Comparison of ENCODE assay signal across 22 cellular contexts in the genomic region with DNA sequence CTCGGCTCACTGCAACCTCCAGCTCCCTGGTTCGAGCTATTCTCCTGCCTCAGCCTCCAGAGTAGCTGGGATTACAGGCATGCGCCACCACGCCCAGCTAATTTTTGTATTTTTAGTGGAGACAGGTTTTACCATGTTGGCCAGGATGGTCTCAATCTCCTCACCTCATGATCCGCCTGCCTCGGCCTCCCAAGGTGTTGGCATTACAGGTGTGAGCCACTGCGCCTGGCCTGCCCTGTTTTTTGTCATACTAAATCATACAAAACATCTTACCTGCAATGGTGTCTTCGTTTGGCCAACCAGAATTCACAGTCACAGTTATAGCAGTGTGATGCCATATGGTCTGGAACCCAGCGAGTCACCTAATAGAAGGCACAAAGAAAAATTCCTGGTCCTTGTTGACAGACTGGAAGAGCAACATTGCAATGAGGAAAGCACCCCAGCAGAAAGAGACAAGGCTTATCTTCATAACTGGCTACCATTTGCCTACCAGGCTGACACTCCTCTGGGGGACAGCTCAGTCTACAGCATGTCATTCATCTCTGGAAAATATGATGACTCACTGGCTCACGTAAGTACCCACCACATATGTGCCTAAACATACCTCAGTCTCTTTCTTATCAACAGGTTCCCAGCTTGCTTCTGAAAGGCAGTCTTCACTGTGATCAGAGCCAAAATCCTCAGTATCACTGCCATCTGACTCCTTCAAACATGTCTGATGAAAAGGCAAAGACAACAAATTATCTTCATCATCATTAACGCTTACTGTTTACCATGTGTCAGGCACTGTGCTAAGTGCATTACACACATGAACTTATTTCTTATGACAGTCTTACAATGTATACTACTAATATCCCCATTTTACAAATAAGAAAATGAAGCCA. TPM values are rescaled to one million over a fixed set of nuclear protein-coding genes. Genes with fewer than 3 reads are reported as not detected.
DNase-seq lines count a peak whose midpoint lies in the region; ATAC-seq, FAIRE-seq and TF ChIP-seq lines count a peak whose summit lies in the region.
"Had no signal": no experiment of that assay in that cellular context is flagged by ENCODE, and none has a peak within 500 bp of the region (broad histone marks: within the 10 kb centered on the region; RNA-seq: fewer than 3 reads in every experiment).

No MANE protein-coding gene starts in this region.

- peaks cover under 1% of the 10 kb centered on the region for H3K27me3 ChIP-seq in foreskin keratinocyte
- H3K27me3 ChIP-seq in suprapubic skin: no peaks in the 10 kb centered on the region
- no peaks in the 10 kb centered on the region for H3K27me3 ChIP-seq in right lobe of liver
- H3K27me3 ChIP-seq: BLaER1 treated with 17β-estradiol and CSF1 and Interleukin-3, amounts not matched to agents 10 nM and 100 nM; upper lobe of left lung had no signal

- H3K4me3 ChIP-seq in suprapubic skin (no peak overlapping the region), right lobe of liver (no peak overlapping the region)
- H3K4me3 ChIP-seq: BLaER1 treated with 17β-estradiol and CSF1 and Interleukin-3, amounts not matched to agents 10 nM and 100 nM; SK-N-MC; skin epidermis; upper lobe of left lung had no signal

- peaks cover 33% of the 10 kb centered on the region for H3K36me3 Mint-ChIP-seq in Calu3 (ENCODE audit: insufficient read depth, unreplicated experiment)
- peaks cover 16 to 26% of the 10 kb centered on the region in 2 donors for H3K36me3 Mint-ChIP-seq in activated T-cell treated with anti-CD3 and anti-CD28 coated beads, Interleukin-2, amount 50 U/mL, for 72 hours (ENCODE audit: insufficient read depth in 2 of 2)

- DNase-seq in activated CD4-positive, CD25-positive, alpha-beta regulatory T cell (lab: John Stamatoyannopoulos, UW): no peak
- peak; percentile 3 for DNase-seq in Calu3
- peak; percentile 44 to 55 for DNase-seq in activated T-cell treated with anti-CD3 and anti-CD28 coated beads, Interleukin-2, amount 50 U/mL, for 72 hours
- peak; percentile 41 to 74 for DNase-seq in foreskin keratinocyte
- no peak for DNase-seq in D721Med (ENCODE audit: insufficient read length, low spot score)
- no peak for DNase-seq in suprapubic skin (ENCODE audit: low spot score in 2 of 2)
- no peak for DNase-seq in right lobe of liver
- DNase-seq: activated CD4-positive, alpha-beta T cell treated with anti-CD3 and anti-CD28 coated beads, Interleukin-2, amount 50 U/mL, for 1 hour; activated effector memory CD4-positive, alpha-beta T cell treated with anti-CD3 and anti-CD28 coated beads, Interleukin-2, amount 50 U/mL, for 16 hours; DMS153; foreskin fibroblast; kidney glomerular epithelial cell; NCI-H1694; NCI-H774; T1000; upper lobe of left lung had no signal

- H3K36me3 ChIP-seq in suprapubic skin (peaks cover 100% of the 10 kb centered on the region), right lobe of liver (peaks cover 15 to 93% (median 56%) of the 10 kb centered on the region in 4 donors)

- no peak for TF ChIP-seq EP300 in suprapubic skin (IDR thresholded peaks at IDR 0.05)

- H3K27ac ChIP-seq in foreskin keratinocyte (no peak overlapping the region), suprapubic skin (no peak overlapping the region), right lobe of liver (no peak overlapping the region)
- H3K27ac ChIP-seq: BLaER1 treated with 17β-estradiol and CSF1 and Interleukin-3, amounts not matched to agents 10 nM and 100 nM; SK-N-MC; upper lobe of left lung had no signal

- H3K4me1 Mint-ChIP-seq in Calu3 (ENCODE audit: low read depth, unreplicated experiment): no peaks in the 10 kb centered on the region
- H3K4me1 Mint-ChIP-seq in activated T-cell treated with anti-CD3 and anti-CD28 coated beads, Interleukin-2, amount 50 U/mL, for 72 hours (ENCODE audit: low read depth): peaks cover 22% of the 10 kb centered on the region

- H3K4me3 Mint-ChIP-seq in Calu3 (ENCODE audit: low read depth, unreplicated experiment): no peak overlapping the region
- H3K4me3 Mint-ChIP-seq in activated T-cell treated with anti-CD3 and anti-CD28 coated beads, Interleukin-2, amount 50 U/mL, for 72 hours: peak overlapping the region; percentile 17 to 33
- H3K4me3 Mint-ChIP-seq: natural killer cell treated with Interleukin-12 subunit alpha and Interleukin-12 subunit beta and Interleukin-15 and Interleukin-18, amount 100 ng/mL, for 72 hours had no signal

- peak; percentile 95 to 96 for ATAC-seq in activated CD4-positive, CD25-positive, alpha-beta regulatory T cell treated with anti-CD3 and anti-CD28 coated beads, Interleukin-2, amount 50 U/mL, for 24 hours
- peak; percentile 96 to 97 for ATAC-seq in activated T-cell treated with anti-CD3 and anti-CD28 coated beads, Interleukin-2, amount 50 U/mL, for 72 hours (replicated peaks in 1 of 2)
- ATAC-seq in foreskin keratinocyte (peak; percentile 54), right lobe of liver (no peak)
- ATAC-seq: Panc1 had no signal

- FAIRE-seq in D721Med (lab: Jason Lieb, UNC): no peak

- H3K9me3 ChIP-seq in suprapubic skin: no peaks in the 10 kb centered on the region
- H3K9me3 ChIP-seq in right lobe of liver: no peaks in the 10 kb centered on the region
- H3K9me3 ChIP-seq: upper lobe of left lung had no signal

- no peak for TF ChIP-seq CTCF in Calu3 (IDR thresholded peaks at IDR 0.05; ENCODE audit: unreplicated experiment)
- TF ChIP-seq CTCF in foreskin keratinocyte (conservative IDR thresholded peaks at IDR 0.05): no peak
- no peak for TF ChIP-seq CTCF in D721Med (IDR thresholded peaks at IDR 0.05; ENCODE audit: insufficient read depth, missing control alignments)
- TF ChIP-seq CTCF in suprapubic skin (IDR thresholded peaks at IDR 0.05): no peak
- TF ChIP-seq CTCF in right lobe of liver (IDR thresholded peaks at IDR 0.05): no peak

- 93% methylated on average over 11 of the region's 11 CpGs for WGBS in suprapubic skin
- WGBS in right lobe of liver (ENCODE audit: insufficient coverage, low coverage, low lambda C conversion rate, missing lambda C conversion rate): 94% methylated on average over 9 of the region's 11 CpGs

- BruUV-seq in Calu3 (replicated peaks; lab: Mats Ljungman, UMichigan): no TSS peak

- TF ChIP-seq POLR2A in suprapubic skin (IDR thresholded peaks at IDR 0.05) (no peak), right lobe of liver (IDR thresholded peaks at IDR 0.05) (no peak)

- H3K27me3 Mint-ChIP-seq in Calu3 (ENCODE audit: unreplicated experiment): no peaks in the 10 kb centered on the region
- H3K27me3 Mint-ChIP-seq in activated T-cell treated with anti-CD3 and anti-CD28 coated beads, Interleukin-2, amount 50 U/mL, for 72 hours (ENCODE audit: low read depth): no peaks in the 10 kb centered on the region
- H3K27me3 Mint-ChIP-seq: natural killer cell treated with Interleukin-12 subunit alpha and Interleukin-12 subunit beta and Interleukin-15 and Interleukin-18, amount 100 ng/mL, for 72 hours had no signal

- H3K27ac Mint-ChIP-seq in Calu3 (ENCODE audit: unreplicated experiment): no peak overlapping the region
- H3K27ac Mint-ChIP-seq in activated T-cell treated with anti-CD3 and anti-CD28 coated beads, Interleukin-2, amount 50 U/mL, for 72 hours: peak overlapping the region; percentile 83
- H3K27ac Mint-ChIP-seq: natural killer cell treated with Interleukin-12 subunit alpha and Interleukin-12 subunit beta and Interleukin-15 and Interleukin-18, amount 100 ng/mL, for 72 hours had no signal

- H3K4me1 ChIP-seq in foreskin keratinocyte (no peaks in the 10 kb centered on the region), suprapubic skin (no peaks in the 10 kb centered on the region), right lobe of liver (no peaks in the 10 kb centered on the region)
- H3K4me1 ChIP-seq: upper lobe of left lung had no signal

- intact Hi-C loops in Calu3 (cut with micrococcal nuclease; ENCODE audit: unreplicated experiment): no loop called here
- intact Hi-C loops in right lobe of liver (cut with DNase I): no loop called here

- no peaks in the 10 kb centered on the region for H3K9me3 Mint-ChIP-seq in Calu3 (ENCODE audit: low read depth, unreplicated experiment)
- no peaks in the 10 kb centered on the region for H3K9me3 Mint-ChIP-seq in activated T-cell treated with anti-CD3 and anti-CD28 coated beads, Interleukin-2, amount 50 U/mL, for 72 hours
- H3K9me3 Mint-ChIP-seq: natural killer cell treated with Interleukin-12 subunit alpha and Interleukin-12 subunit beta and Interleukin-15 and Interleukin-18, amount 100 ng/mL, for 72 hours had no signal

- CTCF ChIA-PET in Calu3 (lab: Charles Lee): interaction anchor here (0.5 to 0.7 kb wide), 2 partner anchors 177 to 251 kb away, joined by 3 to 5 read pairs; no protein-coding TSS in a partner anchor

RNA-seq across cellular contexts. Expression of a gene that starts 4.3 kb away (rescaled TPM):
- total RNA-seq in Calu3 (2022): 0.07 TPM in 1 of 2 replicates, not detected in the other
- total RNA-seq in activated T-cell treated with anti-CD3 and anti-CD28 coated beads, Interleukin-2, amount 50 U/mL, for 72 hours: 1 to 10 TPM; 2.9 to 3.3 TPM
- total RNA-seq in foreskin keratinocyte: not detected in 2 replicates
- polyA plus RNA-seq in foreskin keratinocyte: 0.01 TPM in 2 replicates
- total RNA-seq in suprapubic skin: not detected
- under 1 TPM in 5 of 6 experiments, not detected in 1; 0.06 to 0.18 (median 0.10) TPM for total RNA-seq in right lobe of liver

RNA-seq across cellular contexts. Expression of a gene that starts 22.0 kb away (rescaled TPM):
- total RNA-seq in Calu3 (2022) (28.2 and 33.5 TPM in 2 replicates), foreskin keratinocyte (32.2 and 32.9 TPM in 2 replicates), suprapubic skin (10 to 100 TPM; 31.7 to 66.0 (median 53.4) TPM), right lobe of liver (100 to 1,000 TPM in 1 of 6 experiments, 10 to 100 TPM in 5; 46.4 to 101 (median 59.7) TPM)
- 10 to 100 TPM; 75.5 to 88.4 TPM for total RNA-seq in activated T-cell treated with anti-CD3 and anti-CD28 coated beads, Interleukin-2, amount 50 U/mL, for 72 hours
- 5.6 and 6.7 TPM in 2 replicates for polyA plus RNA-seq in foreskin keratinocyte

Comparison
In these comparisons a context has a peak if more than half of its experiments do, and no peak if none do; other contexts are left out.
1. ATAC-seq: peak in activated CD4-positive, CD25-positive, alpha-beta regulatory T cell treated with anti-CD3 and anti-CD28 coated beads, Interleukin-2, amount 50 U/mL, for 24 hours (2 of 2), activated T-cell treated with anti-CD3 and anti-CD28 coated beads, Interleukin-2, amount 50 U/mL, for 72 hours (2 of 2) and foreskin keratinocyte (single experiment); none in right lobe of liver (0 of 4).
2. DNase-seq: peak in Calu3 (single experiment), activated T-cell treated with anti-CD3 and anti-CD28 coated beads, Interleukin-2, amount 50 U/mL, for 72 hours (2 of 2) and foreskin keratinocyte (2 of 2); none in activated CD4-positive, CD25-positive, alpha-beta regulatory T cell (0 of 4), D721Med (single experiment), suprapubic skin (0 of 2) and right lobe of liver (0 of 3).